Comparison of ENCODE assay signal across 29 cellular contexts in the genomic region with DNA sequence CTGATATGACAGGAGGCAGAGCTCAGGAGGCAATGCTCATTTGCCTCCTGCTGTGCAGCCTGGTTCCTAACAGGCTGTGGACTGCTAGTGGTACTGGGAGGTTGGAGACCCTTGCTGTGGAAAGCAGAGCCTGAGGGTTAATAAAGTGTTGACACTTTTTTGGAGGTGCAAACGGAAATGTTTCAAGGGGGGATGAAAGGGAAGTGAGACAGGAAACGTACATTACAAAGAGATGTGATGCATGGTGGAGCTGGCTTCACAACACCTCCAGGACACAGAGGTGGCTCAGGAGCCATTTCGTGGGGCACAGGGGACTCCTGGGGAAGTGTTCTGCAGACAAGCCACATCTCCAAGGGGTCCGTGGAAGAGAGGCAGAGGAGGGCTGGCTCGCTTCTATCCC.
DNase-seq lines count a peak whose midpoint lies in the region; ATAC-seq, FAIRE-seq and TF ChIP-seq lines count a peak whose summit lies in the region.
"Had no signal": no experiment of that assay in that cellular context is flagged by ENCODE, and none has a peak within 500 bp of the region (broad histone marks: within the 10 kb centered on the region; RNA-seq: fewer than 3 reads in every experiment).

No MANE protein-coding gene starts in this region.

- peak overlapping the region; percentile 29 for H2BK20ac ChIP-seq in IMR-90 (ENCODE audit: low read depth, low read length)

- H3K9me3 ChIP-seq in A549 (no peaks in the 10 kb centered on the region), IMR-90 (ENCODE audit: control insufficient read depth, insufficient read depth, low read length) (no peaks in the 10 kb centered on the region)
- H3K9me3 ChIP-seq: adrenal gland, colonic mucosa, MG63, suprapubic skin had no signal

- no peaks in the 10 kb centered on the region for H3K9me1 ChIP-seq in IMR-90 (ENCODE audit: insufficient read depth, low read length)

- peak overlapping the region; percentile 56 for H3K27ac Mint-ChIP-seq in dendritic cell treated with granulocyte-macrophage colony-stimulating factor and Interleukin-4, amounts not matched to agents 40 ng/mL and 50 ng/mL, for 4 days
- no peak overlapping the region for H3K27ac Mint-ChIP-seq in WTC11
- H3K27ac Mint-ChIP-seq: activated CD4-positive, alpha-beta memory T cell treated with anti-CD3 and anti-CD28 coated beads, Interleukin-2, amount 10 ng/mL, durations not matched to agents 7 days and 5 days; IgD-negative memory B cell; stimulated activated memory B cell treated with anti-CD40 and anti-IgM and Interleukin-4, amounts not matched to agents 10 μg/mL and 1 μg/mL and 100 μg/mL, for 72 hours had no signal

- H4K8ac ChIP-seq in IMR-90 (ENCODE audit: low read depth in 2 of 2, low read length in 2 of 2), result peak overlapping the region in 1 of 2 experiments; percentile 10; a peak in 1 of 4 replicates

- H3K27ac ChIP-seq in A549 (peak overlapping the region in 1 of 2 experiments; percentile 53; a peak in 3 of 6 replicates), IMR-90 (ENCODE audit: insufficient read depth, low read length) (no peak overlapping the region)
- H3K27ac ChIP-seq: adrenal gland, colonic mucosa, suprapubic skin had no signal

- no peaks in the 10 kb centered on the region for H3K9me3 Mint-ChIP-seq in dendritic cell treated with granulocyte-macrophage colony-stimulating factor and Interleukin-4, amounts not matched to agents 40 ng/mL and 50 ng/mL, for 4 days
- H3K9me3 Mint-ChIP-seq in WTC11, result peaks cover 14% of the 10 kb centered on the region
- H3K9me3 Mint-ChIP-seq: activated CD4-positive, alpha-beta memory T cell treated with anti-CD3 and anti-CD28 coated beads, Interleukin-2, amount 10 ng/mL, durations not matched to agents 7 days and 5 days; immature natural killer cell had no signal

- no peak overlapping the region; the same call in 1 of the 2 replicates for H4K91ac ChIP-seq in IMR-90 (ENCODE audit: insufficient read depth, low read depth, low read length)

- no peak overlapping the region for H2BK5ac ChIP-seq in IMR-90 (ENCODE audit: low read depth, low read length, poor library complexity, severe bottlenecking)

- FAIRE-seq in A549 (lab: Jason Lieb, UNC), result no peak
- FAIRE-seq: small intestine had no signal

- no peak overlapping the region for H3K56ac ChIP-seq in IMR-90 (ENCODE audit: extremely low read depth, insufficient read depth, low read length)

- POLR2A ChIA-PET in A549 (lab: Yijun Ruan, JAX), result no interaction called here
- POLR2A ChIA-PET in IMR-90 (lab: Charles Lee; ENCODE audit: unreplicated experiment), result no interaction called here
- POLR2A ChIA-PET in WTC11 (lab: Charles Lee), result no interaction called here

- H3K4me3 ChIP-seq in A549 (no peak overlapping the region), GM08714 (ENCODE audit: low read length) (peak overlapping the region; percentile 24; the same call in 1 of the 2 replicates), IMR-90 (ENCODE audit: insufficient read depth, low read depth, low read length) (no peak overlapping the region)
- H3K4me3 ChIP-seq: adrenal gland, colonic mucosa, MG63, suprapubic skin had no signal

- no peaks in the 10 kb centered on the region; the same call in 1 of the 2 replicates for H3K27me3 ChIP-seq in IMR-90 (ENCODE audit: control insufficient read depth, insufficient read depth, low read length)
- H3K27me3 ChIP-seq: adrenal gland, colonic mucosa, MG63, suprapubic skin had no signal

- H3K27me3 Mint-ChIP-seq in dendritic cell treated with granulocyte-macrophage colony-stimulating factor and Interleukin-4, amounts not matched to agents 40 ng/mL and 50 ng/mL, for 4 days, result peaks cover 10% of the 10 kb centered on the region
- H3K27me3 Mint-ChIP-seq in WTC11 (ENCODE audit: low read depth), result peaks cover 3% of the 10 kb centered on the region; the same call in 1 of the 2 replicates

- no peak overlapping the region for H3K9ac ChIP-seq in IMR-90 (ENCODE audit: low read depth, low read length)

- no peaks in the 10 kb centered on the region for H3K36me3 ChIP-seq in IMR-90 (ENCODE audit: control insufficient read depth, insufficient read depth, low read length)
- H3K36me3 ChIP-seq: adrenal gland, colonic mucosa, MG63, suprapubic skin had no signal

- no peak overlapping the region for H2BK15ac ChIP-seq in IMR-90 (ENCODE audit: low read depth, low read length)

- H3K36me3 Mint-ChIP-seq in dendritic cell treated with granulocyte-macrophage colony-stimulating factor and Interleukin-4, amounts not matched to agents 40 ng/mL and 50 ng/mL, for 4 days (ENCODE audit: low read depth), result no peaks in the 10 kb centered on the region
- H3K36me3 Mint-ChIP-seq in WTC11, result peaks cover 6% of the 10 kb centered on the region
- H3K36me3 Mint-ChIP-seq: IgD-negative memory B cell; immature natural killer cell; stimulated activated memory B cell treated with anti-CD40 and anti-IgM and Interleukin-4, amounts not matched to agents 10 μg/mL and 1 μg/mL and 100 μg/mL, for 72 hours had no signal

- no peak for ATAC-seq in A549
- ATAC-seq in IMR-90 (ENCODE audit: low read depth), result no peak
- ATAC-seq in WTC11, result no peak
- ATAC-seq: esophagus mucosa; left lobe of liver; PC-3; Right ventricle myocardium inferior; stimulated activated memory B cell treated with anti-CD40 and anti-IgM and Interleukin-4, amounts not matched to agents 10 μg/mL and 1 μg/mL and 100 μg/mL, for 72 hours had no signal

- H2AFZ ChIP-seq in IMR-90 (replicated peaks; ENCODE audit: low read length, poor library complexity), result no peak overlapping the region

- dilution Hi-C loops in IMR-90 (cut with HindIII; ENCODE audit: low sequenced_read_pairs, unreplicated experiment), result no loop called here

- H2AK5ac ChIP-seq in IMR-90 (ENCODE audit: low read depth, low read length), result peak overlapping the region; percentile 13; the same call in 1 of the 2 replicates

- CTCF ChIA-PET in A549 (lab: Yijun Ruan, JAX), result interaction anchor here (0.7 to 1.1 kb wide), 2 partner anchors 13 to 36 kb away, joined by 3 read pairs; no protein-coding TSS in a partner anchor
- CTCF ChIA-PET in IMR-90 (lab: Yijun Ruan, JAX), result interaction anchor here (0.6 kb wide), 1 partner anchor 10 kb away, joined by 8 read pairs; no protein-coding TSS in a partner anchor
- CTCF ChIA-PET in WTC11 (lab: Charles Lee), result no interaction called here

- peaks cover 47% of the 10 kb centered on the region for H3K4me1 Mint-ChIP-seq in dendritic cell treated with granulocyte-macrophage colony-stimulating factor and Interleukin-4, amounts not matched to agents 40 ng/mL and 50 ng/mL, for 4 days (ENCODE audit: low read depth)
- H3K4me1 Mint-ChIP-seq in WTC11, result peaks cover 5% of the 10 kb centered on the region; the same call in 1 of the 2 replicates

- TF ChIP-seq CTCF in A549 (IDR thresholded peaks at IDR 0.05) (no peak), IMR-90 (conservative IDR thresholded peaks at IDR 0.05; ENCODE audit: low read depth, low read length) (no peak), WTC11 (IDR thresholded peaks at IDR 0.05) (no peak)

- TF ChIP-seq POLR2A in A549 (IDR thresholded peaks at IDR 0.05; ENCODE audit: low read length) (no peak), IMR-90 (IDR thresholded peaks at IDR 0.05; ENCODE audit: low read depth, low read length) (no peak)

- 72% methylated on average over 5 of the region's 5 CpGs for WGBS in A549 (ENCODE audit: missing lambda C conversion rate)
- WGBS in IMR-90 (ENCODE audit: extremely low coverage in 2 of 2, insufficient read length in 1 of 2), 2 experiments, result 80% methylated on average over 1 of the region's 5 CpGs; no CpG with 5 or more reads in 1 of the 2 experiments

- in situ Hi-C loops in IMR-90 (cut with MboI; ENCODE audit: low sequenced_read_pairs), result no loop called here

- H3K23ac ChIP-seq in IMR-90 (ENCODE audit: low read depth, low read length), result no peak overlapping the region

- intact Hi-C loops in IMR-90 (cut with micrococcal nuclease), result no loop called here
- intact Hi-C loops in dendritic cell treated with granulocyte-macrophage colony-stimulating factor and Interleukin-4, amounts not matched to agents 40 ng/mL and 50 ng/mL, for 4 days (cut with micrococcal nuclease), result no loop called here

- H2AK9ac ChIP-seq in IMR-90 (replicated peaks; ENCODE audit: low read depth, low read length, poor library complexity), result no peak overlapping the region

- 0 out of 2 replicates have a peak overlapping the region, but pooled peaks have one; percentile 9 for H3K4ac ChIP-seq in IMR-90 (ENCODE audit: low read depth, low read length)

- no peaks in the 10 kb centered on the region for H4K20me1 ChIP-seq in IMR-90 (ENCODE audit: insufficient read depth, low read length)

- H3K4me3 Mint-ChIP-seq in dendritic cell treated with granulocyte-macrophage colony-stimulating factor and Interleukin-4, amounts not matched to agents 40 ng/mL and 50 ng/mL, for 4 days, result no peak overlapping the region
- no peak overlapping the region for H3K4me3 Mint-ChIP-seq in WTC11
- H3K4me3 Mint-ChIP-seq: activated CD4-positive, alpha-beta memory T cell treated with anti-CD3 and anti-CD28 coated beads, Interleukin-2, amount 10 ng/mL, durations not matched to agents 7 days and 5 days; IgD-negative memory B cell; stimulated activated memory B cell treated with anti-CD40 and anti-IgM and Interleukin-4, amounts not matched to agents 10 μg/mL and 1 μg/mL and 100 μg/mL, for 72 hours had no signal

- TF ChIP-seq RAD21 in A549 (conservative IDR thresholded peaks at IDR 0.05 in 1 of 2, IDR thresholded peaks at IDR 0.05 in 1 of 2) (no peak), IMR-90 (IDR thresholded peaks at IDR 0.05; ENCODE audit: low read length) (no peak)

- H3K4me1 ChIP-seq in A549 (peaks cover 15% of the 10 kb centered on the region; the same call in 2 of the 3 replicates), IMR-90 (ENCODE audit: control insufficient read depth, insufficient read depth, low read length) (peaks cover 3% of the 10 kb centered on the region)
- H3K4me1 ChIP-seq: adrenal gland, colonic mucosa, suprapubic skin had no signal

- no peak for DNase-seq in A549 (ENCODE audit: low read depth in 1 of 2, low spot score in 1 of 2)
- DNase-seq in IMR-90, result no peak
- DNase-seq in stimulated activated CD8-positive, alpha-beta memory T cell treated with anti-CD3 and anti-CD28 coated beads, Interleukin-4, amount 100 ng/mL, for 48 hours, result no peak
- DNase-seq in activated CD4-positive, alpha-beta T cell treated with anti-CD3 and anti-CD28 coated beads, Interleukin-2, amount 50 U/mL, for 4 hours, result no peak
- DNase-seq in kidney glomerular epithelial cell (lab: John Stamatoyannopoulos, UW), result no peak
- DNase-seq in WTC11 (ENCODE audit: low spot score), result no peak
- DNase-seq: activated CD4-positive, alpha-beta memory T cell treated with anti-CD3 and anti-CD28 coated beads, Interleukin-2, amount 10 ng/mL, durations not matched to agents 7 days and 5 days; activated effector memory CD4-positive, alpha-beta T cell treated with Interleukin-2 at 50 U/mL for 16 hours; adrenal gland; colonic mucosa; foreskin melanocyte; immature natural killer cell; MG63; naive B cell; NCI-H1417 treated with DMSO at 0.1 percent for 48 hours; NCI-H2081 treated with DMSO at 0.1 percent for 48 hours; NCI-H774; occipital lobe; PC-3; small intestine; stimulated activated CD4-positive, alpha-beta T cell treated with anti-CD3 and anti-CD28 coated beads, Interleukin-1b, Interleukin-23, amount 100 ng/mL, for 48 hours had no signal

- no peak overlapping the region for H4K5ac ChIP-seq in IMR-90 (ENCODE audit: low read depth, low read length)

- peak overlapping the region; percentile 35; the same call in 2 of the 3 replicates for H3K4me2 ChIP-seq in A549
- H3K4me2 ChIP-seq in IMR-90 (ENCODE audit: low read depth, low read length), result no peak overlapping the region

- no peak for TF ChIP-seq EP300 in A549 (IDR thresholded peaks at IDR 0.05)

- H3K79me1 ChIP-seq in IMR-90 (ENCODE audit: low read depth in 1 of 2, low read length in 2 of 2), result no peaks in the 10 kb centered on the region

- H2BK120ac ChIP-seq in IMR-90 (ENCODE audit: low read depth, low read length), result 0 out of 2 replicates have a peak overlapping the region, but pooled peaks have one; percentile 18

- H3K14ac ChIP-seq in IMR-90 (replicated peaks; ENCODE audit: low read depth, low read length), result no peak overlapping the region

- BruUV-seq in IMR-90 (replicated peaks; lab: Mats Ljungman, UMichigan), result no TSS peak

- H3K18ac ChIP-seq in IMR-90 (ENCODE audit: low read depth, low read length), result no peak overlapping the region
